ENCODE assay signal across 1 cellular context in genomic region chr1:110962892-110963665, GRCh38.
TF ChIP-seq lines count a peak whose summit lies in the region.

No MANE protein-coding gene starts in this region.

TF ChIP-seq in HepG2, 621 proteins besides CTCF, POLR2A, EP300 and RAD21 (continued from another document and continues in another):
- peak; percentile 57; the same call in 1 of the 2 replicates for TF ChIP-seq ZBTB25 (CRISPR knock-in tag; IDR thresholded peaks at IDR 0.05)
- no peak for TF ChIP-seq FOXP4 (CRISPR knock-in tag; IDR thresholded peaks at IDR 0.05)
- 0 out of 2 replicates have a peak, but pooled peaks have one; percentile 57 for TF ChIP-seq ZNF44 (CRISPR knock-in tag; IDR thresholded peaks at IDR 0.05)
- TF ChIP-seq THRA (CRISPR knock-in tag; IDR thresholded peaks at IDR 0.05; ENCODE audit: borderline replicate concordance) = no peak
- TF ChIP-seq ZFP91 (CRISPR knock-in tag; IDR thresholded peaks at IDR 0.05; ENCODE audit: borderline replicate concordance) = no peak; the same call in 1 of the 2 replicates
- no peak for TF ChIP-seq HNRNPL (IDR thresholded peaks at IDR 0.05; ENCODE audit: low read depth, low read length)
- TF ChIP-seq CENPX (CRISPR knock-in tag; IDR thresholded peaks at IDR 0.05) = no peak
- peak; percentile 36; the same call in 1 of the 2 replicates for TF ChIP-seq ZNF790 (CRISPR knock-in tag; IDR thresholded peaks at IDR 0.05; ENCODE audit: borderline replicate concordance)
- 0 out of 2 replicates have a peak, but pooled peaks have one; percentile 19 for TF ChIP-seq ZBTB20 (CRISPR knock-in tag; IDR thresholded peaks at IDR 0.05; ENCODE audit: borderline replicate concordance, low read depth)
- TF ChIP-seq HDAC2 (CRISPR knock-in tag; IDR thresholded peaks at IDR 0.05) = peak; percentile 29; the same call in 1 of the 2 replicates
- TF ChIP-seq ZFX (CRISPR knock-in tag; IDR thresholded peaks at IDR 0.05; ENCODE audit: low read depth) = no peak
- TF ChIP-seq HDAC1 (CRISPR knock-in tag; IDR thresholded peaks at IDR 0.05) = no peak; the same call in 1 of the 2 replicates
- TF ChIP-seq TRAFD1 (CRISPR knock-in tag; IDR thresholded peaks at IDR 0.05; ENCODE audit: borderline replicate concordance) = no peak
- no peak for TF ChIP-seq MAFG (CRISPR knock-in tag; IDR thresholded peaks at IDR 0.05)
- TF ChIP-seq MEIS1 (CRISPR knock-in tag; IDR thresholded peaks at IDR 0.05; ENCODE audit: borderline replicate concordance) = no peak
- no peak for TF ChIP-seq RBM22 (optimal IDR thresholded peaks at IDR 0.05; ENCODE audit: low read length)
- no peak for TF ChIP-seq HMG20B (CRISPR knock-in tag; conservative IDR thresholded peaks at IDR 0.05)
- TF ChIP-seq TBP (CRISPR knock-in tag; IDR thresholded peaks at IDR 0.05) = no peak
- no peak for TF ChIP-seq JUN (CRISPR knock-in tag; IDR thresholded peaks at IDR 0.05)
- 0 out of 2 replicates have a peak, but pooled peaks have one; percentile 34 for TF ChIP-seq MIXL1 (CRISPR knock-in tag; IDR thresholded peaks at IDR 0.05)
- TF ChIP-seq ZNF230 (CRISPR knock-in tag; IDR thresholded peaks at IDR 0.05) = no peak
- TF ChIP-seq PPARG (CRISPR knock-in tag; conservative IDR thresholded peaks at IDR 0.05) = no peak
- peak; percentile 6; the same call in 1 of the 2 replicates for TF ChIP-seq ZMYM3 (CRISPR knock-in tag; IDR thresholded peaks at IDR 0.05)
- TF ChIP-seq ELF1 (CRISPR knock-in tag; IDR thresholded peaks at IDR 0.05) = no peak
- TF ChIP-seq CREB1 (IDR thresholded peaks at IDR 0.05) = no peak
- TF ChIP-seq CREB1 (CRISPR knock-in tag; IDR thresholded peaks at IDR 0.05) = no peak
- TF ChIP-seq DNMT1 (CRISPR knock-in tag; IDR thresholded peaks at IDR 0.05) = no peak
- peak; percentile 80; the same call in 1 of the 2 replicates for TF ChIP-seq ZSCAN12 (CRISPR knock-in tag; IDR thresholded peaks at IDR 0.05)
- no peak; the same call in 1 of the 2 replicates for TF ChIP-seq GABPB1 (CRISPR knock-in tag; IDR thresholded peaks at IDR 0.05)
- TF ChIP-seq ZSCAN22 (CRISPR knock-in tag; IDR thresholded peaks at IDR 0.05) = 0 out of 2 replicates have a peak, but pooled peaks have one; percentile 33
- no peak for TF ChIP-seq NBN (conservative IDR thresholded peaks at IDR 0.05)
- no peak; the same call in 1 of the 2 replicates for TF ChIP-seq ZNF354B (CRISPR knock-in tag; IDR thresholded peaks at IDR 0.05)
- TF ChIP-seq E2F1 (CRISPR knock-in tag; IDR thresholded peaks at IDR 0.05) = no peak
- TF ChIP-seq MTF1 (CRISPR knock-in tag; IDR thresholded peaks at IDR 0.05) = no peak
- TF ChIP-seq ZEB1 (IDR thresholded peaks at IDR 0.05; ENCODE audit: insufficient replicate concordance, low read depth) = no peak
- no peak for TF ChIP-seq ZBTB4 (CRISPR knock-in tag; IDR thresholded peaks at IDR 0.05; ENCODE audit: borderline replicate concordance)
- TF ChIP-seq SALL1 (CRISPR knock-in tag; IDR thresholded peaks at IDR 0.05) = no peak; the same call in 1 of the 2 replicates
- TF ChIP-seq PRDM15 (CRISPR knock-in tag; IDR thresholded peaks at IDR 0.05) = no peak
- no peak; the same call in 1 of the 2 replicates for TF ChIP-seq ZC3H4 (CRISPR knock-in tag; IDR thresholded peaks at IDR 0.05; ENCODE audit: borderline replicate concordance)
- TF ChIP-seq SP1 (IDR thresholded peaks at IDR 0.05) = no peak
- TF ChIP-seq SP1 (CRISPR knock-in tag; IDR thresholded peaks at IDR 0.05) = no peak
- TF ChIP-seq ZFP36 (IDR thresholded peaks at IDR 0.05; ENCODE audit: borderline replicate concordance, low read depth, low read length, partially characterized antibody) = no peak
- no peak for TF ChIP-seq ZNF484 (CRISPR knock-in tag; IDR thresholded peaks at IDR 0.05; ENCODE audit: borderline replicate concordance, low read depth)
- TF ChIP-seq ATF7 (IDR thresholded peaks at IDR 0.05) = no peak
- no peak for TF ChIP-seq ATF7 (CRISPR knock-in tag; IDR thresholded peaks at IDR 0.05)
- peak; percentile 38; the same call in 1 of the 2 replicates for TF ChIP-seq NFYB (CRISPR knock-in tag; IDR thresholded peaks at IDR 0.05)
- TF ChIP-seq NR2F1 (CRISPR knock-in tag; IDR thresholded peaks at IDR 0.05) = no peak
- peak; percentile 80 for TF ChIP-seq ZNF564 (CRISPR knock-in tag; IDR thresholded peaks at IDR 0.05)
- TF ChIP-seq ZNF326 (CRISPR knock-in tag; IDR thresholded peaks at IDR 0.05; ENCODE audit: borderline replicate concordance) = no peak
- TF ChIP-seq KDM6A (CRISPR knock-in tag; IDR thresholded peaks at IDR 0.05; ENCODE audit: low read depth) = no peak
- no peak for TF ChIP-seq ELF4 (CRISPR knock-in tag; IDR thresholded peaks at IDR 0.05; ENCODE audit: borderline replicate concordance)
- 0 out of 2 replicates have a peak, but pooled peaks have one; percentile 26 for TF ChIP-seq GATAD1 (CRISPR knock-in tag; IDR thresholded peaks at IDR 0.05)
- TF ChIP-seq ZBTB46 (CRISPR knock-in tag; IDR thresholded peaks at IDR 0.05; ENCODE audit: borderline replicate concordance) = no peak
